In genomic region chr3:28637742-28638141, GRCh38 we compare ENCODE assay signal across 22 cellular contexts.
"Had no signal": no experiment of that assay in that cellular context is flagged by ENCODE, and none has a peak within 500 bp of the region (broad histone marks: within the 10 kb centered on the region; RNA-seq: fewer than 3 reads in every experiment).

No MANE protein-coding gene starts in this region.

- H3K4me3 ChIP-seq: lung, upper lobe of right lung had no signal

- H3K27ac ChIP-seq: epithelial cell of prostate, upper lobe of right lung had no signal

- DNase-seq: activated CD4-positive, alpha-beta T cell treated with anti-CD3 and anti-CD28 coated beads, Interleukin-2, amount 10 ng/mL, durations not matched to agents 7 days and 5 days; activated CD8-positive, alpha-beta T cell treated with anti-CD3 and anti-CD28 coated beads, Interleukin-2, amount 10 ng/mL, durations not matched to agents 7 days and 5 days; activated naive CD4-positive, alpha-beta T cell treated with anti-CD3 and anti-CD28 coated beads for 36 hours; activated T-cell treated with anti-CD3 and anti-CD28 coated beads, Interleukin-2, amount 50 U/mL, for 4 hours; central memory CD4-positive, alpha-beta T cell; endodermal cell; foreskin fibroblast; glutamatergic neuron; hippocampal formation; islet precursor cell; midbrain; occipital lobe; posterior cingulate gyrus; stimulated activated CD4-positive, alpha-beta T cell treated with anti-CD3 and anti-CD28 coated beads, Interleukin-12 subunit alpha, Interleukin-12 subunit beta, amount 100 ng/mL, for 4 hours; stimulated activated CD4-positive, alpha-beta T cell treated with anti-CD3 and anti-CD28 coated beads, Interleukin-1b, Interleukin-23, amount 100 ng/mL, for 48 hours; stimulated activated CD8-positive, alpha-beta memory T cell treated with anti-CD3 and anti-CD28 coated beads, Interleukin-4, amount 100 ng/mL, for 48 hours; stimulated activated naive CD4-positive, alpha-beta T cell; T1000; upper lobe of right lung had no signal

- ATAC-seq: activated CD4-positive, CD25-positive, alpha-beta regulatory T cell treated with anti-CD3 and anti-CD28 coated beads, Interleukin-2, amount 50 U/mL, for 24 hours; activated CD8-positive, alpha-beta T cell treated with anti-CD3 and anti-CD28 coated beads, Interleukin-2, amount 10 ng/mL, durations not matched to agents 7 days and 5 days; activated T-cell treated with anti-CD3 and anti-CD28 coated beads, Interleukin-2, amount 50 U/mL, for 4 hours; upper lobe of right lung had no signal

- H3K9me3 ChIP-seq: upper lobe of right lung had no signal

- H3K36me3 ChIP-seq: upper lobe of right lung had no signal

- H3K27me3 ChIP-seq: upper lobe of right lung had no signal

- H3K4me1 ChIP-seq: upper lobe of right lung had no signal
